ENCODE assay signal across 1 cellular context in genomic region chr2:162282765-162283425, GRCh38.
TF ChIP-seq lines count a peak whose summit lies in the region.

No MANE protein-coding gene starts in this region.

TF ChIP-seq in WTC11, 78 proteins besides CTCF, POLR2A, EP300 and RAD21:
- TF ChIP-seq MAX (CRISPR knock-in tag; IDR thresholded peaks at IDR 0.05) (no peak), ATF2 (CRISPR knock-in tag; IDR thresholded peaks at IDR 0.05; ENCODE audit: borderline replicate concordance, low read depth) (no peak), AFF4 (CRISPR knock-in tag; IDR thresholded peaks at IDR 0.05; ENCODE audit: borderline replicate concordance) (no peak), CREM (CRISPR knock-in tag; IDR thresholded peaks at IDR 0.05) (no peak), TP53 (CRISPR knock-in tag; IDR thresholded peaks at IDR 0.05) (no peak), OVOL2 (CRISPR knock-in tag; IDR thresholded peaks at IDR 0.05; ENCODE audit: borderline replicate concordance) (no peak), ATF1 (CRISPR knock-in tag; IDR thresholded peaks at IDR 0.05) (no peak), ZNF416 (CRISPR knock-in tag; IDR thresholded peaks at IDR 0.05) (no peak)
TF ChIP-seq in WTC11: peak in this region for 0.
